ENCODE assay signal across 19 cellular contexts in the genomic region with DNA sequence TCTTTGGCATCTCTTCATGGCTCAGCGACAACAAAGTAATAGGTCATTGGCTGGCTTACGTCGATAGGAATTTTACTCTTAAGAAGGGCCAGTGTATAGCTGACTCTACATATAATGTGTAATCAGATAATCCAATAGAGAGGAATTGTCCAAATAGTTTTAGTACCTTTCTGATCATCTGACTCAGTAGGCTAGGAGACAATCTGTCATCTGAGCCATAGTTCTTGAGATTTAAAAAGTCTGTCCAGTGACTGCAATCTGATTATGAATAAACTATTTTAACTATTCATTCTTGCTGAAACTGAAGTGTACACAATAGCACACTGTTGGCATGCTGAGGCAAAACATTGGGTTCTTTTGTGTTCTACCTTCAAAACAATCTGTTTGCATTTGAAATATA. TPM values are rescaled to one million over a fixed set of nuclear protein-coding genes. Genes with fewer than 3 reads are reported as not detected.
A peak's percentile ranks its signal among the peaks of the same experiment; 100 is the strongest.
DNase-seq lines count a peak whose midpoint lies in the region; ATAC-seq and TF ChIP-seq lines count a peak whose summit lies in the region.
"Had no signal": no experiment of that assay in that cellular context is flagged by ENCODE, and none has a peak within 500 bp of the region (broad histone marks: within the 10 kb centered on the region; RNA-seq: fewer than 3 reads in every experiment).

No MANE protein-coding gene starts in this region.

- no peaks in the 10 kb centered on the region for H3K9me3 ChIP-seq in SK-N-SH
- H3K9me3 ChIP-seq: SJSA1 had no signal

- H3F3A ChIP-seq in SK-N-SH (replicated peaks; ENCODE audit: insufficient read depth): peaks cover 1% of the 10 kb centered on the region

- DNase-seq in NCI-H510A treated with DMSO at 0.1 percent for 48 hours (lab: John Stamatoyannopoulos, UW): peak; percentile 46
- no peak for DNase-seq in NCI-H510A (lab: John Stamatoyannopoulos, UW)
- DNase-seq in SK-N-SH: no peak
- peak; percentile 60 for DNase-seq in foreskin melanocyte
- DNase-seq in foreskin keratinocyte: no peak
- no peak for DNase-seq in activated gamma-delta T cell (lab: John Stamatoyannopoulos, UW)
- DNase-seq in stimulated activated CD4-positive, alpha-beta T cell treated with anti-CD3 and anti-CD28 coated beads, Interleukin-12 subunit alpha, Interleukin-12 subunit beta, amount 100 ng/mL, for 4 hours: no peak
- DNase-seq in C1 segment of cervical spinal cord (lab: John Stamatoyannopoulos, UW): no peak
- DNase-seq: 8988T; CD4-positive, alpha-beta T cell; GDM1; GOT3; NCI-H1694; NCI-H2081 treated with DMSO at 0.1 percent for 48 hours; NCI-H226 had no signal

- 0 out of 4 replicates have a peak overlapping the region, but pooled peaks of 1 of the 2 experiments have one; percentile 4 for H3K27ac ChIP-seq in SK-N-SH (ENCODE audit: low read depth in 2 of 2, low read length in 1 of 2)
- H3K27ac ChIP-seq in foreskin keratinocyte: no peak overlapping the region
- H3K27ac ChIP-seq: SJSA1 had no signal

- TF ChIP-seq CTCF in SK-N-SH (IDR thresholded peaks at IDR 0.05) (no peak), foreskin keratinocyte (conservative IDR thresholded peaks at IDR 0.05) (no peak)

- H2AFZ ChIP-seq in SK-N-SH (ENCODE audit: low read depth): no peak overlapping the region

- H3K79me2 ChIP-seq in SK-N-SH (ENCODE audit: insufficient read depth): no peaks in the 10 kb centered on the region

- H3K9me2 ChIP-seq in SK-N-SH: no peaks in the 10 kb centered on the region

- no peak overlapping the region for H3K9ac ChIP-seq in SK-N-SH

- H3K4me1 ChIP-seq in SK-N-SH (ENCODE audit: control insufficient read depth in 1 of 2, insufficient read depth in 2 of 2, low read depth in 1 of 2, low read length in 1 of 2) (no peaks in the 10 kb centered on the region), foreskin keratinocyte (no peaks in the 10 kb centered on the region)
- H3K4me1 ChIP-seq: SJSA1 had no signal

- no peaks in the 10 kb centered on the region for H4K20me1 ChIP-seq in SK-N-SH (ENCODE audit: insufficient read depth)

- no peak overlapping the region for H3K4me3 ChIP-seq in SK-N-SH (ENCODE audit: low read depth in 2 of 2, low read length in 1 of 2)
- H3K4me3 ChIP-seq: K562, SJSA1 had no signal

- H3K36me3 ChIP-seq in SK-N-SH (replicated peaks in 1 of 2; ENCODE audit: control insufficient read depth in 1 of 2, insufficient read depth in 2 of 2, low read length in 1 of 2): peaks cover 0 to 15% of the 10 kb centered on the region in 2 experiments
- H3K36me3 ChIP-seq: SJSA1 had no signal

- no peak for ATAC-seq in foreskin keratinocyte
- ATAC-seq: HCT116, K562, Panc1 had no signal

- POLR2A ChIA-PET in SK-N-SH (lab: Yijun Ruan, JAX): no interaction called here

- TF ChIP-seq EP300 in SK-N-SH (IDR thresholded peaks at IDR 0.05; ENCODE audit: borderline replicate concordance in 1 of 2, low read depth in 1 of 2, low read length in 1 of 2): no peak

- CTCF ChIA-PET in SK-N-SH (lab: Yijun Ruan, JAX): interaction anchor here (0.7 to 3.2 kb wide), 7 partner anchors 10 to 456 kb away, joined by 3 to 20 read pairs (median 4); no protein-coding TSS in a partner anchor

- H3K4me2 ChIP-seq in SK-N-SH: no peak overlapping the region

- no peaks in the 10 kb centered on the region for H3K27me3 ChIP-seq in SK-N-SH (ENCODE audit: insufficient read depth)
- no peaks in the 10 kb centered on the region for H3K27me3 ChIP-seq in foreskin keratinocyte

- TF ChIP-seq RAD21 in SK-N-SH (IDR thresholded peaks at IDR 0.05; ENCODE audit: low read length): no peak

- 64% methylated on average over 3 of the region's 3 CpGs for WGBS in SK-N-SH (ENCODE audit: low lambda C conversion rate)

TF ChIP-seq in SK-N-SH, 30 proteins besides CTCF, POLR2A, EP300 and RAD21:
- TF ChIP-seq GATA2 (CRISPR knock-in tag; IDR thresholded peaks at IDR 0.05): no peak
- TF ChIP-seq RCOR1 (IDR thresholded peaks at IDR 0.05; ENCODE audit: low read length): no peak
- TF ChIP-seq TCF12 (IDR thresholded peaks at IDR 0.05): 0 out of 2 replicates have a peak, but pooled peaks have one; percentile 9

RNA-seq across cellular contexts. Expression of gene NOL11, which starts 21.4 kb away (rescaled TPM):
- polyA plus RNA-seq in SK-N-SH (2012; rRNA removed): 27.0 and 36.2 TPM in 2 replicates
- 33.9 and 37.4 TPM in 2 replicates for polyA plus RNA-seq in SK-N-SH (2012; cell fraction: cytosol; rRNA removed)
- 44.0 and 70.1 TPM in 2 replicates for polyA plus RNA-seq in SK-N-SH (2012; cell fraction: nucleus; rRNA removed)
- total RNA-seq in foreskin keratinocyte: 58.0 and 69.2 TPM in 2 replicates
- polyA plus RNA-seq in foreskin keratinocyte: 61.1 and 69.4 TPM in 2 replicates

Comparison
In these comparisons a context has a peak if more than half of its experiments do, and no peak if none do; other contexts are left out.
1. DNase-seq: peak in NCI-H510A treated with DMSO at 0.1 percent for 48 hours (single experiment) and foreskin melanocyte (single experiment); none in NCI-H510A (single experiment), SK-N-SH (single experiment), foreskin keratinocyte (0 of 2), activated gamma-delta T cell (single experiment), stimulated activated CD4-positive, alpha-beta T cell treated with anti-CD3 and anti-CD28 coated beads, Interleukin-12 subunit alpha, Interleukin-12 subunit beta, amount 100 ng/mL, for 4 hours (single experiment) and C1 segment of cervical spinal cord (0 of 14).